ENCODE assay signal across 8 cellular contexts in genomic region chr16:3023669-3024478, GRCh38. TPM values are rescaled to one million over a fixed set of nuclear protein-coding genes. Genes with fewer than 3 reads are reported as not detected.
A peak's percentile ranks its signal among the peaks of the same experiment; 100 is the strongest.
DNase-seq lines count a peak whose midpoint lies in the region; ATAC-seq and TF ChIP-seq lines count a peak whose summit lies in the region.

HCFC1R1 (minus strand) TSS chr16:3023942; CDS start chr16:3023941, 1 bp downstream.
THOC6 (plus strand) TSS chr16:3024035; CDS start chr16:3024327, 292 bp downstream.

- H3K36me3 ChIP-seq in neuronal stem cell (replicated peaks in 1 of 2; ENCODE audit: control insufficient read depth in 2 of 2, insufficient read depth in 2 of 2, low read length in 2 of 2) (peaks cover 9 to 26% of the 10 kb centered on the region in 2 donors), subcutaneous abdominal adipose tissue (ENCODE audit: control insufficient read depth in 5 of 5, insufficient read depth in 5 of 5, low read length in 5 of 5) (peaks cover 0 to 19% (median 14%) of the 10 kb centered on the region in 5 donors)

- in situ Hi-C loops in SK-MEL-5 (cut with HindIII; ENCODE audit: low pct_unique_long_range_greater_than_20kb, low sequenced_read_pairs), result no loop called here

- WGBS in neuronal stem cell (ENCODE audit: extremely low coverage in 2 of 2, insufficient read length in 2 of 2, insufficient replicate concordance in 1 of 2), 2 donors, result no CpG with 5 or more reads among the region's 69 CpGs

- peak; percentile 80 for DNase-seq in GM04503 (ENCODE audit: low read depth)
- peak; percentile 94 for DNase-seq in HFF-Myc (ENCODE audit: extremely low read depth, low read depth)
- peak; percentile 99 for DNase-seq in NAMALWA (ENCODE audit: low spot score)
- DNase-seq in SK-MEL-5 (ENCODE audit: low read depth, low spot score), result peak; percentile 98
- DNase-seq in activated naive CD4-positive, alpha-beta T cell (lab: John Stamatoyannopoulos, UW), result peak; percentile 85 to 95 (median 90)
- DNase-seq in foreskin keratinocyte, result peak; percentile 96 to 98
- peak; percentile 97 for DNase-seq in neuronal stem cell (ENCODE audit: low spot score)

- no peak for TF ChIP-seq CTCF in HFF-Myc (IDR thresholded peaks at IDR 0.05; ENCODE audit: low read depth, low read length, missing control alignments)
- peak; percentile 16 for TF ChIP-seq CTCF in foreskin keratinocyte (conservative IDR thresholded peaks at IDR 0.05)

- H2AFZ ChIP-seq in neuronal stem cell (ENCODE audit: low read length), result peak within 1 kb of the TSS; percentile 95

- H3K79me1 ChIP-seq in neuronal stem cell (ENCODE audit: low read depth, low read length), result peaks cover 5% of the 10 kb centered on the region

- H2BK12ac ChIP-seq in neuronal stem cell (ENCODE audit: low read length), result peak within 1 kb of the TSS; percentile 81

- H3K14ac ChIP-seq in neuronal stem cell (ENCODE audit: low read length), result no peak within 1 kb of the TSS

- H2BK15ac ChIP-seq in neuronal stem cell (ENCODE audit: low read length), result peak within 1 kb of the TSS; percentile 97

- H3K23ac ChIP-seq in neuronal stem cell (ENCODE audit: low read depth, low read length, poor library complexity), result peak within 1 kb of the TSS; percentile 96

- H3K27ac ChIP-seq in foreskin keratinocyte, result peak within 1 kb of the TSS; percentile 98
- H3K27ac ChIP-seq in neuronal stem cell (replicated peaks; ENCODE audit: low read length), result peak within 1 kb of the TSS; percentile 89
- H3K27ac ChIP-seq in subcutaneous abdominal adipose tissue (ENCODE audit: low read depth, low read length), result peak within 1 kb of the TSS; percentile 93

- H3K9ac ChIP-seq in neuronal stem cell (ENCODE audit: low read depth, low read length, poor library complexity), result peak within 1 kb of the TSS; percentile 87
- peak within 1 kb of the TSS; percentile 66 to 94 (median 81) for H3K9ac ChIP-seq in subcutaneous abdominal adipose tissue (ENCODE audit: low read length in 5 of 5)

- H3K4me2 ChIP-seq in neuronal stem cell (ENCODE audit: insufficient read depth, low read length, poor library complexity, severe bottlenecking), result peak within 1 kb of the TSS; percentile 100

- no peak within 1 kb of the TSS for H4K8ac ChIP-seq in neuronal stem cell (ENCODE audit: low read depth, low read length)

- peak within 1 kb of the TSS; percentile 98 for H2AK5ac ChIP-seq in neuronal stem cell (ENCODE audit: low read depth, low read length)

- peaks cover 4% of the 10 kb centered on the region for H3K27me3 ChIP-seq in foreskin keratinocyte
- no peaks in the 10 kb centered on the region for H3K27me3 ChIP-seq in neuronal stem cell (ENCODE audit: control insufficient read depth in 3 of 3, insufficient read depth in 3 of 3, low read depth in 1 of 3, low read length in 3 of 3)
- peaks cover 1 to 5% (median 3%) of the 10 kb centered on the region in 5 donors for H3K27me3 ChIP-seq in subcutaneous abdominal adipose tissue (ENCODE audit: control insufficient read depth in 5 of 5, insufficient read depth in 4 of 5, low read length in 5 of 5)

- H3K9me3 ChIP-seq in neuronal stem cell (replicated peaks in 1 of 2; ENCODE audit: control insufficient read depth in 2 of 2, insufficient read depth in 1 of 2, low read depth in 1 of 2, low read length in 2 of 2) (no peaks in the 10 kb centered on the region), subcutaneous abdominal adipose tissue (ENCODE audit: control insufficient read depth in 5 of 5, low read length in 5 of 5) (no peaks in the 10 kb centered on the region)

- H3K18ac ChIP-seq in neuronal stem cell (ENCODE audit: low read length), result peak within 1 kb of the TSS; percentile 99

- H4K91ac ChIP-seq in neuronal stem cell (ENCODE audit: low read depth, low read length, poor library complexity), result no peak within 1 kb of the TSS

- H3K4me1 ChIP-seq in foreskin keratinocyte (peaks cover 6% of the 10 kb centered on the region), neuronal stem cell (ENCODE audit: control insufficient read depth in 2 of 2, insufficient read depth in 1 of 2, low read depth in 1 of 2, low read length in 2 of 2) (peaks cover 23 to 26% of the 10 kb centered on the region in 2 donors), subcutaneous abdominal adipose tissue (ENCODE audit: control insufficient read depth in 5 of 5, insufficient read depth in 5 of 5, low read length in 5 of 5) (peaks cover 4 to 57% (median 52%) of the 10 kb centered on the region in 5 donors)

- ATAC-seq in foreskin keratinocyte, result peak; percentile 55

- no peak within 1 kb of the TSS for H3K4ac ChIP-seq in neuronal stem cell (ENCODE audit: low read length)

- peak within 1 kb of the TSS; percentile 96 for H3K4me3 ChIP-seq in HFF-Myc (replicated peaks; ENCODE audit: low read depth, low read length)
- H3K4me3 ChIP-seq in neuronal stem cell (ENCODE audit: low read length in 2 of 2), result peak within 1 kb of the TSS; percentile 66 to 82
- peak within 1 kb of the TSS; percentile 48 to 82 (median 78) for H3K4me3 ChIP-seq in subcutaneous abdominal adipose tissue (ENCODE audit: low read depth in 1 of 5, low read length in 5 of 5)

- H2BK5ac ChIP-seq in neuronal stem cell (ENCODE audit: low read length), result peak within 1 kb of the TSS; percentile 71

- peak within 1 kb of the TSS; percentile 64 for H2BK120ac ChIP-seq in neuronal stem cell (ENCODE audit: low read depth, low read length)

RNA-seq across cellular contexts. Expression of gene HCFC1R1, which starts in this region (rescaled TPM):
- total RNA-seq in SK-MEL-5 (2014; rRNA removed; shearing (Covaris generic)), result 11.0 and 12.3 TPM in 2 replicates
- 21.1 and 42.5 TPM in 2 replicates for polyA plus RNA-seq in SK-MEL-5 (2015; cell fraction: cytosol; rRNA removed)
- 24.7 and 37.7 TPM in 2 replicates for polyA plus RNA-seq in SK-MEL-5 (2015; cell fraction: nucleus; rRNA removed)
- total RNA-seq in foreskin keratinocyte, result 105 and 110 TPM in 2 replicates
- 163 and 169 TPM in 2 replicates for polyA plus RNA-seq in foreskin keratinocyte
- polyA plus RNA-seq in neuronal stem cell (2013, experiment 1 of 2), result 113 TPM
- 117 TPM for polyA plus RNA-seq in neuronal stem cell (2013, experiment 2 of 2)

RNA-seq across cellular contexts. Expression of gene THOC6, which starts in this region (rescaled TPM):
- 15.4 and 24.3 TPM in 2 replicates for total RNA-seq in SK-MEL-5 (2014; rRNA removed; shearing (Covaris generic))
- 24.5 and 25.9 TPM in 2 replicates for polyA plus RNA-seq in SK-MEL-5 (2015; cell fraction: cytosol; rRNA removed)
- 36.0 and 51.1 TPM in 2 replicates for polyA plus RNA-seq in SK-MEL-5 (2015; cell fraction: nucleus; rRNA removed)
- total RNA-seq in foreskin keratinocyte, result 30.2 and 39.4 TPM in 2 replicates
- 39.2 and 48.9 TPM in 2 replicates for polyA plus RNA-seq in foreskin keratinocyte
- 24.2 TPM for polyA plus RNA-seq in neuronal stem cell (2013, experiment 1 of 2)
- polyA plus RNA-seq in neuronal stem cell (2013, experiment 2 of 2), result 23.0 TPM

Comparison
In these comparisons a context has a peak if more than half of its experiments do, and no peak if none do; other contexts are left out.
1. Peak in every context shown above with its lines: DNase-seq, ATAC-seq, H3K4me3 ChIP-seq and H3K27ac ChIP-seq.